In the genomic region with DNA sequence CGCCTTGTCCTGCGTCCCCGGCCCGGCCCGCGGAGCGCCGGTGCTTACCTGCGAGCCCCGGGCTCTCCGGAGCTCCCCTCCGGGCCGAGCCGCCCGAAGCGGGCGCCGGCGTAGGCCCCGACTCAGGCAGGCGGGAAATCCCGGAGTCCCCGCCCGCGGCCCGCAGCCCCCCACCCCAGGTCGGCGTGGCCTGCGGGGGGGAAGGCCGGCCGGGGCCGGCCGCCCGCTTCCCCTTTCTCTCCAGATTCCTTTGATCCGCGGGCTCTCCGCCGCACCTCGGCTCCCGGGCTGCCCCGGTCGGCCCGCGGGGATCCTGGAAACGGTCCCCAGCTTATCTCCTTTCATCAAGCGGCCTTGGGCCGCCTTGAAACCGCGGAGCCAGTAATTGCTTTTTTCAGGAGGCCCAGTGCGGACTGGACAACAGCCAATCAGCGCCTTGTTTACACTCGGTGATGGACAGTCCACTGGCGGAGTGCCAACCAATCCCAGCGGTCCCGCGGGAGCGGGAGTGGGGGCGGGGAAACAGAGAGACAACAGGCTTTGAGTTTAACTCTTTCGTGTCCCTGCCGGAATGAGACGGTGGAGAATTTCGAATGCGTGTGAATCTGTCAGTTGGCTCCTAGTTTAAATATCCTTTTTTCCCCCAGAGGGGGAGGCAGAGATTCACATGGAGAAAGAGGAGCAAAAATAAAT, we compare ENCODE assay signal across 8 cellular contexts. TPM values are rescaled to one million over a fixed set of nuclear protein-coding genes. Genes with fewer than 3 reads are reported as not detected.
DNase-seq lines count a peak whose midpoint lies in the region; FAIRE-seq and TF ChIP-seq lines count a peak whose summit lies in the region.

No MANE protein-coding gene starts in this region.

- no peak for FAIRE-seq in GM12891 (lab: Jason Lieb, UNC)

- peaks cover 13% of the 10 kb centered on the region for H3K79me1 ChIP-seq in mesendoderm (ENCODE audit: low read length)

- peak overlapping the region; percentile 77 for H3K9ac ChIP-seq in mesendoderm (ENCODE audit: low read length)

- no peak for TF ChIP-seq POLR2A in GM12891 (IDR thresholded peaks at IDR 0.05; ENCODE audit: low read depth, low read length)

- peak overlapping the region; percentile 98 for H3K4ac ChIP-seq in mesendoderm (ENCODE audit: low read depth, low read length)

- no CpG with 5 or more reads among the region's 63 CpGs for WGBS in mesendoderm (ENCODE audit: extremely low coverage, insufficient coverage, low lambda C conversion rate)

- no peak overlapping the region for H3K4me2 ChIP-seq in mesendoderm (ENCODE audit: low read length)

- peak overlapping the region; percentile 42 for H4K8ac ChIP-seq in mesendoderm (ENCODE audit: low read depth, low read length)

- no peak overlapping the region for H2BK15ac ChIP-seq in mesendoderm (replicated peaks; ENCODE audit: low read depth)

- DNase-seq in Ammon's horn (ENCODE audit: low spot score) (peak; percentile 98), H4 (ENCODE audit: low spot score) (peak; percentile 98), NCI-H2227 treated with DMSO at 0.1 percent for 48 hours (lab: John Stamatoyannopoulos, UW) (peak; percentile 99), epithelial cell of esophagus (ENCODE audit: low read depth) (peak; percentile 100), mesendoderm (peak; percentile 100), GM12891 (ENCODE audit: insufficient read length, low spot score) (no peak)
- peak; percentile 29 for DNase-seq in activated CD4-positive, alpha-beta T cell treated with anti-CD3 and anti-CD28 coated beads, Interleukin-2, amount 10 ng/mL, durations not matched to agents 7 days and 5 days
- DNase-seq in stimulated activated CD8-positive, alpha-beta memory T cell treated with anti-CD3 and anti-CD28 coated beads, Interleukin-15, amount 100 ng/mL, for 48 hours (ENCODE audit: low read depth in 2 of 2): peak; percentile 70 to 84

- no peak for TF ChIP-seq CTCF in epithelial cell of esophagus (IDR thresholded peaks at IDR 0.05; ENCODE audit: insufficient read depth, low read depth, low read length, missing control alignments)

- H3K27ac ChIP-seq in mesendoderm (ENCODE audit: low read depth, low read length): peak overlapping the region; percentile 91

- H3K4me3 ChIP-seq in epithelial cell of esophagus (ENCODE audit: low read length) (peak overlapping the region; percentile 57), mesendoderm (ENCODE audit: low read length) (peak overlapping the region; percentile 59)

- H2BK120ac ChIP-seq in mesendoderm (ENCODE audit: low read depth, low read length): peak overlapping the region; percentile 46

- H3K27me3 Mint-ChIP-seq in activated CD4-positive, alpha-beta T cell treated with anti-CD3 and anti-CD28 coated beads, Interleukin-2, amount 10 ng/mL, durations not matched to agents 7 days and 5 days: peaks cover 64% of the 10 kb centered on the region

- POLR2A ChIA-PET in activated CD4-positive, alpha-beta T cell treated with anti-CD3 and anti-CD28 coated beads, Interleukin-2, amount 10 ng/mL, durations not matched to agents 7 days and 5 days (lab: Charles Lee): no interaction called here

- H2BK5ac ChIP-seq in mesendoderm (ENCODE audit: low read length): no peak overlapping the region

- no peaks in the 10 kb centered on the region for H3K9me3 Mint-ChIP-seq in activated CD4-positive, alpha-beta T cell treated with anti-CD3 and anti-CD28 coated beads, Interleukin-2, amount 10 ng/mL, durations not matched to agents 7 days and 5 days

- peak overlapping the region; percentile 64 for H3K27ac Mint-ChIP-seq in activated CD4-positive, alpha-beta T cell treated with anti-CD3 and anti-CD28 coated beads, Interleukin-2, amount 10 ng/mL, durations not matched to agents 7 days and 5 days

- H3K18ac ChIP-seq in mesendoderm (ENCODE audit: low read length): peak overlapping the region; percentile 97

- H3K4me1 Mint-ChIP-seq in activated CD4-positive, alpha-beta T cell treated with anti-CD3 and anti-CD28 coated beads, Interleukin-2, amount 10 ng/mL, durations not matched to agents 7 days and 5 days: peaks cover 18% of the 10 kb centered on the region

- peaks cover 33% of the 10 kb centered on the region for H3K79me2 ChIP-seq in mesendoderm (ENCODE audit: control insufficient read depth, insufficient read depth, low read length)

- CTCF ChIA-PET in activated CD4-positive, alpha-beta T cell treated with anti-CD3 and anti-CD28 coated beads, Interleukin-2, amount 10 ng/mL, durations not matched to agents 7 days and 5 days (lab: Charles Lee): interaction anchor here (0.6 to 1.5 kb wide), 3 partner anchors 11 to 42 kb away, joined by 3 to 8 read pairs (median 3); no protein-coding TSS in a partner anchor

- H3K56ac ChIP-seq in mesendoderm (ENCODE audit: low read length): peak overlapping the region; percentile 82

- H3K4me3 Mint-ChIP-seq in activated CD4-positive, alpha-beta T cell treated with anti-CD3 and anti-CD28 coated beads, Interleukin-2, amount 10 ng/mL, durations not matched to agents 7 days and 5 days: no peak overlapping the region

- H3K4me1 ChIP-seq in mesendoderm (ENCODE audit: control insufficient read depth, low read depth, low read length): peaks cover 18% of the 10 kb centered on the region

- H3K23ac ChIP-seq in mesendoderm (ENCODE audit: low read length): no peak overlapping the region

- H2AK5ac ChIP-seq in mesendoderm (ENCODE audit: low read length): no peak overlapping the region

- H3K36me3 ChIP-seq in mesendoderm (ENCODE audit: control insufficient read depth, insufficient read depth, low read length): no peaks in the 10 kb centered on the region

- H4K5ac ChIP-seq in mesendoderm (ENCODE audit: low read length): no peak overlapping the region

- H3K27me3 ChIP-seq in mesendoderm (ENCODE audit: insufficient read depth, low read length, poor library complexity): peaks cover 2% of the 10 kb centered on the region

- H3K36me3 Mint-ChIP-seq in activated CD4-positive, alpha-beta T cell treated with anti-CD3 and anti-CD28 coated beads, Interleukin-2, amount 10 ng/mL, durations not matched to agents 7 days and 5 days (ENCODE audit: low read depth): peaks cover under 1% of the 10 kb centered on the region

TF ChIP-seq in GM12891, 5 proteins besides CTCF, POLR2A, EP300 and RAD21:
- TF ChIP-seq SPI1 (IDR thresholded peaks at IDR 0.05; ENCODE audit: low read depth, low read length): no peak
- TF ChIP-seq POU2F2 (IDR thresholded peaks at IDR 0.05; ENCODE audit: low read depth, low read length): no peak
- no peak for TF ChIP-seq PAX5 (IDR thresholded peaks at IDR 0.05; ENCODE audit: insufficient read depth, low read length, severe bottlenecking)
- no peak for TF ChIP-seq TAF1 (IDR thresholded peaks at IDR 0.05; ENCODE audit: low read depth, low read length)
- no peak for TF ChIP-seq POLR2AphosphoS5 (IDR thresholded peaks at IDR 0.05; ENCODE audit: low read depth, low read length)

RNA-seq across cellular contexts. Expression of a gene that starts 1.4 kb away (rescaled TPM):
- total RNA-seq in H4 (2014; rRNA removed; shearing (Covaris generic)): 0.31 and 3.4 TPM in 2 replicates
- total RNA-seq in activated CD4-positive, alpha-beta T cell treated with anti-CD3 and anti-CD28 coated beads, Interleukin-2, amount 10 ng/mL, durations not matched to agents 7 days and 5 days: not detected
- polyA plus RNA-seq in mesendoderm (2013, experiment 1 of 2): 1.6 TPM
- polyA plus RNA-seq in mesendoderm (2013, experiment 2 of 2): 2.1 TPM
- 0.01 TPM for polyA plus RNA-seq in GM12891 (2012; ENCODE audit: low read depth, missing spikeins)
